In the genomic region with DNA sequence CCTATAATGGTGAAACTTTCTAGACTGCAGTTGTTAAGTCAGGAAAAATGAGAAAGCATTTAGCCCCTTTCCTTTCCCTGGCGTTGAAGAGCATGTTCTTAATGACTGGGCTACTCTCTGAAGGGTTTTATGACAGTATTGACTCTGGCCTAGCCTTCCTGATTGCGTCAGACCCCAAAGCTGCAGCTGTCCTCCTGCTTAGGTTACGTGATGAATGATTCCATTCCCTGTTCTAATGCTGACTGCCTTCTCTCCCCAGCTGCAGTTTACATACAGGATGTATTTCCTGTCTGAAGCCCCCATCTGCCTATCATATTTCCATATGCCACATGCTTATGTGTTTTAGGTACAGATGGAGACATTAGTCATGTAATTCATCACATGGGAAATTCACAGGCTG, we compare ENCODE assay signal across 8 cellular contexts.
DNase-seq lines count a peak whose midpoint lies in the region; ATAC-seq and TF ChIP-seq lines count a peak whose summit lies in the region.

No MANE protein-coding gene starts in this region.

- H3K27me3 Mint-ChIP-seq in type B pancreatic cell = no peaks in the 10 kb centered on the region

- H3K79me1 ChIP-seq in neuronal stem cell (ENCODE audit: low read depth, low read length) = no peaks in the 10 kb centered on the region

- peaks cover 3% of the 10 kb centered on the region for H3K36me3 Mint-ChIP-seq in type B pancreatic cell

- no peak overlapping the region for H2BK120ac ChIP-seq in neuronal stem cell (ENCODE audit: low read depth, low read length)

- H3K9me3 Mint-ChIP-seq in type B pancreatic cell = peaks cover 12% of the 10 kb centered on the region

- 52% methylated on average over 3 of the region's 3 CpGs for WGBS in suprapubic skin
- no CpG with 5 or more reads among the region's 3 CpGs for WGBS in neuronal stem cell (ENCODE audit: extremely low coverage in 2 of 2, insufficient read length in 2 of 2, insufficient replicate concordance in 1 of 2), 2 donors

- TF ChIP-seq CTCF in suprapubic skin (IDR thresholded peaks at IDR 0.05) (no peak), type B pancreatic cell (conservative IDR thresholded peaks at IDR 0.05) (no peak)

- H3K4me2 ChIP-seq in neuronal stem cell (ENCODE audit: insufficient read depth, low read length, poor library complexity, severe bottlenecking) = no peak overlapping the region

- H3K4me1 ChIP-seq in suprapubic skin (no peaks in the 10 kb centered on the region), neuronal stem cell (ENCODE audit: control insufficient read depth in 2 of 2, insufficient read depth in 1 of 2, low read depth in 1 of 2, low read length in 2 of 2) (no peaks in the 10 kb centered on the region)

- ATAC-seq in HG02852 (IDR thresholded peaks at IDR 0.05; ENCODE audit: unreplicated experiment) = no peak

- no peaks in the 10 kb centered on the region for H3K36me3 ChIP-seq in suprapubic skin
- H3K36me3 ChIP-seq in neuronal stem cell (replicated peaks in 1 of 2; ENCODE audit: control insufficient read depth in 2 of 2, insufficient read depth in 2 of 2, low read length in 2 of 2) = no peaks in the 10 kb centered on the region

- no peak for TF ChIP-seq EP300 in suprapubic skin (IDR thresholded peaks at IDR 0.05)

- TF ChIP-seq POLR2A in suprapubic skin (IDR thresholded peaks at IDR 0.05) = no peak

- H2AFZ ChIP-seq in neuronal stem cell (ENCODE audit: low read length) = no peak overlapping the region

- no peak overlapping the region for H3K4ac ChIP-seq in neuronal stem cell (ENCODE audit: low read length)

- H2BK12ac ChIP-seq in neuronal stem cell (ENCODE audit: low read length) = no peak overlapping the region

- no peak overlapping the region for H4K91ac ChIP-seq in neuronal stem cell (ENCODE audit: low read depth, low read length, poor library complexity)

- no peak overlapping the region for H3K18ac ChIP-seq in neuronal stem cell (ENCODE audit: low read length)

- no peaks in the 10 kb centered on the region for H3K9me3 ChIP-seq in suprapubic skin
- H3K9me3 ChIP-seq in neuronal stem cell (replicated peaks in 1 of 2; ENCODE audit: control insufficient read depth in 2 of 2, insufficient read depth in 1 of 2, low read depth in 1 of 2, low read length in 2 of 2) = no peaks in the 10 kb centered on the region

- H3K4me3 Mint-ChIP-seq in type B pancreatic cell = no peak overlapping the region

- H4K8ac ChIP-seq in neuronal stem cell (ENCODE audit: low read depth, low read length) = no peak overlapping the region

- H3K4me3 ChIP-seq in skeletal muscle cell (ENCODE audit: low read depth, low read length) (no peak overlapping the region), suprapubic skin (no peak overlapping the region), neuronal stem cell (ENCODE audit: low read length in 2 of 2) (no peak overlapping the region)

- no peak overlapping the region for H3K23ac ChIP-seq in neuronal stem cell (ENCODE audit: low read depth, low read length, poor library complexity)

- H3K9ac ChIP-seq in neuronal stem cell (ENCODE audit: low read depth, low read length, poor library complexity) = no peak overlapping the region

- DNase-seq in H4 (ENCODE audit: low spot score) (peak; percentile 51), NCI-H524 treated with DMSO at 0.1 percent for 48 hours (lab: John Stamatoyannopoulos, UW) (peak; percentile 96), dermis microvascular lymphatic vessel endothelial cell (ENCODE audit: low read depth in 2 of 2) (peak; percentile 53 to 80), skeletal muscle cell (ENCODE audit: low read depth) (peak; percentile 97), suprapubic skin (ENCODE audit: low spot score in 2 of 2) (no peak), neuronal stem cell (ENCODE audit: low spot score) (no peak), type B pancreatic cell (ENCODE audit: extremely low spot score, unreplicated experiment) (no peak)

- H2AK5ac ChIP-seq in neuronal stem cell (ENCODE audit: low read depth, low read length) = no peak overlapping the region

- no peak overlapping the region for H3K27ac Mint-ChIP-seq in type B pancreatic cell

- H2BK15ac ChIP-seq in neuronal stem cell (ENCODE audit: low read length) = no peak overlapping the region

- H3K27me3 ChIP-seq in suprapubic skin = no peaks in the 10 kb centered on the region
- H3K27me3 ChIP-seq in neuronal stem cell (ENCODE audit: control insufficient read depth in 3 of 3, insufficient read depth in 3 of 3, low read depth in 1 of 3, low read length in 3 of 3) = no peaks in the 10 kb centered on the region

- H2BK5ac ChIP-seq in neuronal stem cell (ENCODE audit: low read length) = no peak overlapping the region

- H3K27ac ChIP-seq in suprapubic skin = no peak overlapping the region
- no peak overlapping the region for H3K27ac ChIP-seq in neuronal stem cell (replicated peaks; ENCODE audit: low read length)

- H3K14ac ChIP-seq in neuronal stem cell (ENCODE audit: low read length) = no peak overlapping the region

- no peaks in the 10 kb centered on the region for H3K4me1 Mint-ChIP-seq in type B pancreatic cell (ENCODE audit: unreplicated experiment)

Comparison
In these comparisons a context has a peak if more than half of its experiments do, and no peak if none do; other contexts are left out.
1. DNase-seq: peak in H4 (single experiment), NCI-H524 treated with DMSO at 0.1 percent for 48 hours (single experiment), dermis microvascular lymphatic vessel endothelial cell (2 of 2) and skeletal muscle cell (single experiment); none in suprapubic skin (0 of 2), neuronal stem cell (single experiment) and type B pancreatic cell (single experiment).